Comparison of ENCODE assay signal across 11 cellular contexts in the genomic region with DNA sequence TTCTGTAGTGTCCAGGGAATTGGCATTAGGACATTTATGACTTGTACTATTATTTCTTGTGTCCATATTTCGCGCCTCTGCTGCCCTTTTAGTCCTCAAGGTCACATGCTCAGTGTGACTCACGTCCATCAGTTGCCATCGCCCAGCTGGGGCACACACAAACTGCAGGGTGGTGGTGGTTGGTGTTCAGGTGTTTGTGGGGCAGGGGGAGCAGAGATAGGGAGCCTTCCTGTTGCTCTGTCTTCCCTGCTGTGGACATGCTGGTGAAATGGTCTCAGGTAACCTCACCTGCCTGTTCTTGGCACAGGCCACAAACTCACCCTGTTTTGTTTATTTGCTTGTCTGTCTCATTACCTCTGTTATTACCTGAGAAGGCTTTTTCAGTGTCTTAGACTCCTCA. TPM values are rescaled to one million over a fixed set of nuclear protein-coding genes. Genes with fewer than 3 reads are reported as not detected.
A peak's percentile ranks its signal among the peaks of the same experiment; 100 is the strongest.
DNase-seq lines count a peak whose midpoint lies in the region; ATAC-seq and TF ChIP-seq lines count a peak whose summit lies in the region.
"Had no signal": no experiment of that assay in that cellular context is flagged by ENCODE, and none has a peak within 500 bp of the region (broad histone marks: within the 10 kb centered on the region; RNA-seq: fewer than 3 reads in every experiment).

No MANE protein-coding gene starts in this region.

- DNase-seq in EL (peak; percentile 47), NCI-H2029 treated with DMSO at 0.1 percent for 48 hours (lab: John Stamatoyannopoulos, UW) (peak; percentile 44), dermis blood vessel endothelial cell (peak; percentile 74), nephron progenitor cell (no peak), DMS153 (lab: John Stamatoyannopoulos, UW) (no peak), iPS-NIHi11 (ENCODE audit: low spot score) (no peak)
- DNase-seq: NCI-H526 treated with DMSO at 0.1 percent for 48 hours had no signal

- H3K4me1 Mint-ChIP-seq in nephron progenitor cell: no peaks in the 10 kb centered on the region

- H3K36me3 Mint-ChIP-seq in nephron progenitor cell (ENCODE audit: low read depth): peaks cover 62% of the 10 kb centered on the region

- no peaks in the 10 kb centered on the region for H3K9me3 Mint-ChIP-seq in nephron progenitor cell
- H3K9me3 Mint-ChIP-seq: IgD-negative memory B cell; T-helper 1 cell treated with Interleukin-12 subunit alpha and Interleukin-12 subunit beta and Interleukin-4 antibody, amounts not matched to agents 30 μg/mL and 1 μg/mL, for 36 hours had no signal

- no peak for TF ChIP-seq CTCF in nephron progenitor cell (IDR thresholded peaks at IDR 0.05)

- H3K27me3 Mint-ChIP-seq in nephron progenitor cell (ENCODE audit: low read depth, poor library complexity): no peaks in the 10 kb centered on the region
- H3K27me3 Mint-ChIP-seq: IgD-negative memory B cell had no signal

- ATAC-seq in HG02759 (IDR thresholded peaks at IDR 0.05; ENCODE audit: unreplicated experiment) (no peak), HG03442 (IDR thresholded peaks at IDR 0.05; ENCODE audit: unreplicated experiment) (no peak)

- peak overlapping the region; percentile 72 for H3K27ac Mint-ChIP-seq in nephron progenitor cell
- H3K27ac Mint-ChIP-seq: T-helper 1 cell treated with Interleukin-12 subunit alpha and Interleukin-12 subunit beta and Interleukin-4 antibody, amounts not matched to agents 30 μg/mL and 1 μg/mL, for 36 hours had no signal

- H3K4me3 Mint-ChIP-seq in nephron progenitor cell: no peak overlapping the region
- H3K4me3 Mint-ChIP-seq: T-helper 1 cell treated with Interleukin-12 subunit alpha and Interleukin-12 subunit beta and Interleukin-4 antibody, amounts not matched to agents 30 μg/mL and 1 μg/mL, for 36 hours had no signal

RNA-seq across cellular contexts. Expression of a gene that starts 22.4 kb away (rescaled TPM):
- total RNA-seq in dermis blood vessel endothelial cell: 2.4 and 4.8 TPM in 2 replicates

RNA-seq across cellular contexts. Expression of a gene that starts 26.6 kb away (rescaled TPM):
- 24.3 and 28.6 TPM in 2 replicates for total RNA-seq in dermis blood vessel endothelial cell

RNA-seq across cellular contexts. Expression of a gene that starts 28.6 kb away (rescaled TPM):
- 11.9 and 26.5 TPM in 2 replicates for total RNA-seq in dermis blood vessel endothelial cell

RNA-seq across cellular contexts. Expression of a gene that starts 32.3 kb away (rescaled TPM):
- 6.1 and 7.5 TPM in 2 replicates for total RNA-seq in dermis blood vessel endothelial cell

RNA-seq across cellular contexts. Expression of a gene that starts 33.0 kb away (rescaled TPM):
- 90.4 and 98.7 TPM in 2 replicates for total RNA-seq in dermis blood vessel endothelial cell

Comparison
In these comparisons a context has a peak if more than half of its experiments do, and no peak if none do; other contexts are left out.
1. DNase-seq: peak in EL (single experiment), NCI-H2029 treated with DMSO at 0.1 percent for 48 hours (single experiment) and dermis blood vessel endothelial cell (single experiment); none in nephron progenitor cell (single experiment), DMS153 (single experiment) and iPS-NIHi11 (single experiment).